15 cellular contexts compared by ENCODE assay signal in genomic region chr10:91556691-91557529, GRCh38.
A peak's percentile ranks its signal among the peaks of the same experiment; 100 is the strongest.
DNase-seq lines count a peak whose midpoint lies in the region; ATAC-seq, FAIRE-seq and TF ChIP-seq lines count a peak whose summit lies in the region.
"Had no signal": no experiment of that assay in that cellular context is flagged by ENCODE, and none has a peak within 500 bp of the region (broad histone marks: within the 10 kb centered on the region; RNA-seq: fewer than 3 reads in every experiment).

No MANE protein-coding gene starts in this region.

- intact Hi-C loops in pancreas (cut with DNase I), result loop anchor here in 2 of 3 donors (5.0 to 10.0 kb wide), 2 partner anchors 35 to 68 kb away; no protein-coding TSS in a partner anchor

- H3K4me1 ChIP-seq in H9 (ENCODE audit: insufficient read depth, low read length), result no peaks in the 10 kb centered on the region
- H3K4me1 ChIP-seq in hepatocyte (ENCODE audit: insufficient read depth), result peaks cover 22% of the 10 kb centered on the region
- H3K4me1 ChIP-seq in pancreas, result peaks cover 14 to 35% (median 27%) of the 10 kb centered on the region in 3 donors

- FAIRE-seq in pancreas (lab: Jason Lieb, UNC), result no peak

- H3K4ac ChIP-seq in H9 (ENCODE audit: low read depth, low read length), result no peak overlapping the region

- no peak overlapping the region for H2BK120ac ChIP-seq in H9 (ENCODE audit: low read depth, low read length, poor library complexity, severe bottlenecking)

- no peak overlapping the region for H2BK12ac ChIP-seq in H9 (ENCODE audit: insufficient read length, low read depth, low read length)

- H3K4me2 ChIP-seq in H9 (ENCODE audit: insufficient read depth, insufficient read length, low read length), result no peak overlapping the region
- H3K4me2 ChIP-seq in hepatocyte, result peak overlapping the region; percentile 44

- H3K4me1 Mint-ChIP-seq in H9, result peaks cover 3 to 4% of the 10 kb centered on the region in 2 experiments
- H3K4me1 Mint-ChIP-seq: B cell, IgD-negative memory B cell had no signal

- no peaks in the 10 kb centered on the region for H3K79me1 ChIP-seq in H9 (ENCODE audit: insufficient read depth, low read depth, low read length, poor library complexity, severe bottlenecking)

- no peak overlapping the region for H3K23ac ChIP-seq in H9 (ENCODE audit: insufficient read length, low read depth, low read length)

- peaks cover 10 to 13% of the 10 kb centered on the region in 2 experiments for H3K9me3 Mint-ChIP-seq in H9

- H3K4me3 ChIP-seq in hepatocyte (no peak overlapping the region), pancreas (no peak overlapping the region)

- H2AFZ ChIP-seq in H9 (ENCODE audit: low read length) (no peak overlapping the region), hepatocyte (no peak overlapping the region)

- H3K27me3 ChIP-seq in H9 (ENCODE audit: insufficient read depth, low read length) (no peaks in the 10 kb centered on the region), hepatocyte (no peaks in the 10 kb centered on the region), pancreas (no peaks in the 10 kb centered on the region)
- H3K27me3 ChIP-seq: foreskin keratinocyte had no signal

- no peak overlapping the region for H4K8ac ChIP-seq in H9 (replicated peaks; ENCODE audit: insufficient read length, low read depth, low read length)

- TF ChIP-seq CTCF in H9 (conservative IDR thresholded peaks at IDR 0.05), result no peak
- no peak for TF ChIP-seq CTCF in hepatocyte (IDR thresholded peaks at IDR 0.05; ENCODE audit: poor library complexity)
- TF ChIP-seq CTCF in pancreas (IDR thresholded peaks at IDR 0.05), result no peak

- no peak overlapping the region for H2AK5ac ChIP-seq in H9 (ENCODE audit: insufficient read length, low read length)

- no peak overlapping the region for H3K4me3 Mint-ChIP-seq in H9
- H3K4me3 Mint-ChIP-seq: B cell, IgD-negative memory B cell had no signal

- DNase-seq in H9, result no peak
- DNase-seq in NCI-H748 treated with DMSO at 0.1 percent for 48 hours (lab: John Stamatoyannopoulos, UW), result peak; percentile 23
- peak; percentile 64 for DNase-seq in hepatocyte (ENCODE audit: low spot score)
- DNase-seq in pancreas, result peak in 3 of 6 donors; percentile 69 to 76 (median 73)
- no peak for DNase-seq in MV-4-11 (lab: John Stamatoyannopoulos, UW)
- DNase-seq in central memory CD4-positive, alpha-beta T cell, result no peak
- DNase-seq: DMS79 treated with DMSO at 0.1 percent for 48 hours; foreskin keratinocyte; right cardiac atrium; stimulated activated naive CD4-positive, alpha-beta T cell had no signal

- no peak overlapping the region for H2BK20ac ChIP-seq in H9 (ENCODE audit: low read depth, low read length, poor library complexity, severe bottlenecking)

- H3K27ac ChIP-seq in H9 (ENCODE audit: insufficient read length, low read depth, low read length), result no peak overlapping the region
- H3K27ac ChIP-seq in hepatocyte, result peak overlapping the region; percentile 87
- peak overlapping the region; percentile 39 to 86 (median 68) for H3K27ac ChIP-seq in pancreas
- H3K27ac ChIP-seq: foreskin keratinocyte had no signal

- no peak overlapping the region for H4K91ac ChIP-seq in H9 (ENCODE audit: insufficient read length, low read depth, low read length)

- H3K23me2 ChIP-seq in H9 (ENCODE audit: insufficient read length, low read depth, low read length, poor library complexity, severe bottlenecking), result no peaks in the 10 kb centered on the region

- H3K27me3 Mint-ChIP-seq in H9 (ENCODE audit: low read depth), result peaks cover 8% of the 10 kb centered on the region

- no peak overlapping the region for H3K56ac ChIP-seq in H9 (ENCODE audit: insufficient read length, low read depth, low read length)

- no peaks in the 10 kb centered on the region for H3K9me2 ChIP-seq in hepatocyte (replicated peaks; ENCODE audit: insufficient read depth)

- no peak overlapping the region for H3K18ac ChIP-seq in H9 (ENCODE audit: insufficient read length, low read depth, low read length)

- no peak overlapping the region for H3K9ac ChIP-seq in H9 (ENCODE audit: extremely low read depth, insufficient read length, low read length)

- no peak overlapping the region for H3T11ph ChIP-seq in H9 (ENCODE audit: low read length)

- peaks cover 5 to 11% (median 7%) of the 10 kb centered on the region in 3 experiments for H3K36me3 Mint-ChIP-seq in H9 (ENCODE audit: insufficient read depth in 1 of 3, low read depth in 3 of 3)

- no peak overlapping the region for H3K27ac Mint-ChIP-seq in H9
- H3K27ac Mint-ChIP-seq: B cell had no signal

- H3K36me3 ChIP-seq in hepatocyte (replicated peaks; ENCODE audit: insufficient read depth, low read depth), result no peaks in the 10 kb centered on the region
- no peaks in the 10 kb centered on the region for H3K36me3 ChIP-seq in pancreas

- H2BK15ac ChIP-seq in H9 (ENCODE audit: low read depth, low read length), result 0 out of 2 replicates have a peak overlapping the region, but pooled peaks have one; percentile 65

- H3K14ac ChIP-seq in H9 (ENCODE audit: insufficient read depth, low read length), result no peak overlapping the region

- no peak overlapping the region for H2BK5ac ChIP-seq in H9 (ENCODE audit: insufficient read length, low read length)

- ATAC-seq in pancreas (peak; percentile 85 to 91 (median 86)), esophagus mucosa (no peak), GM18517 (IDR thresholded peaks at IDR 0.05; ENCODE audit: unreplicated experiment) (no peak)
- ATAC-seq: activated CD4-positive, CD25-positive, alpha-beta regulatory T cell treated with anti-CD3 and anti-CD28 coated beads, Interleukin-2, amount 50 U/mL, for 24 hours; foreskin keratinocyte; right cardiac atrium had no signal

- H3K79me2 ChIP-seq in H9 (ENCODE audit: insufficient read depth, low read length), result no peaks in the 10 kb centered on the region
- no peaks in the 10 kb centered on the region for H3K79me2 ChIP-seq in hepatocyte

- H4K5ac ChIP-seq in H9 (ENCODE audit: insufficient read length, low read depth, low read length), result no peak overlapping the region

- WGBS in H9 (ENCODE audit: extremely low coverage, insufficient read length, low lambda C conversion rate), result no CpG with 5 or more reads among the region's 11 CpGs
- 61% methylated on average over 11 of the region's 11 CpGs for WGBS in hepatocyte (ENCODE audit: low lambda C conversion rate, missing lambda C conversion rate)
- WGBS in pancreas, 2 donors, result 21 to 22% methylated on average over 11 of the region's 11 CpGs

- H4K20me1 ChIP-seq in H9 (ENCODE audit: control insufficient read depth, insufficient read depth, insufficient read length) (no peaks in the 10 kb centered on the region), hepatocyte (ENCODE audit: insufficient read depth, poor library complexity, severe bottlenecking) (no peaks in the 10 kb centered on the region)

- H3K9me3 ChIP-seq in H9 (ENCODE audit: control insufficient read depth, low read depth, low read length), result no peaks in the 10 kb centered on the region
- H3K9me3 ChIP-seq in hepatocyte (ENCODE audit: low read depth), result no peaks in the 10 kb centered on the region
- no peaks in the 10 kb centered on the region for H3K9me3 ChIP-seq in pancreas

Comparison
In these comparisons a context has a peak if more than half of its experiments do, and no peak if none do; other contexts are left out.
1. DNase-seq: peak in NCI-H748 treated with DMSO at 0.1 percent for 48 hours (single experiment) and hepatocyte (single experiment); none in H9 (single experiment), MV-4-11 (single experiment) and central memory CD4-positive, alpha-beta T cell (single experiment).
2. ATAC-seq: peak in pancreas (4 of 4); none in esophagus mucosa (single experiment) and GM18517 (single experiment).